Comparison of ENCODE assay signal across 8 cellular contexts in genomic region chr20:18497603-18498002, GRCh38. TPM values are rescaled to one million over a fixed set of nuclear protein-coding genes. Genes with fewer than 3 reads are reported as not detected.
DNase-seq lines count a peak whose midpoint lies in the region; ATAC-seq, FAIRE-seq and TF ChIP-seq lines count a peak whose summit lies in the region.

No MANE protein-coding gene starts in this region.

- H3K36me3 ChIP-seq in ACC112 (ENCODE audit: insufficient read depth, low read length), result no peaks in the 10 kb centered on the region; the same call in 1 of the 2 replicates
- H3K36me3 ChIP-seq in K562 (ENCODE audit: control insufficient read depth, insufficient read depth, low read length), result no peaks in the 10 kb centered on the region
- no peaks in the 10 kb centered on the region for H3K36me3 ChIP-seq in naive thymus-derived CD4-positive, alpha-beta T cell (ENCODE audit: control insufficient read depth in 2 of 3, insufficient read depth in 3 of 3, low read length in 3 of 3)
- peaks cover 0 to 3% of the 10 kb centered on the region in 2 donors for H3K36me3 ChIP-seq in aorta (ENCODE audit: control insufficient read depth in 1 of 2, insufficient read depth in 2 of 2, low read length in 1 of 2)

- POLR2A ChIA-PET in K562 (lab: Yijun Ruan, JAX), result interaction anchor here (0.9 to 1.8 kb wide), 2 partner anchors 10 to 526 kb away, joined by 3 to 6 read pairs; partner anchors contain the start of gene SEC23B
- POLR2A ChIA-PET in naive thymus-derived CD4-positive, alpha-beta T cell (lab: Charles Lee), result interaction anchor here (1.0 to 4.3 kb wide), 6 partner anchors 10 to 296 kb away, joined by 3 to 110 read pairs (median 7); partner anchors contain the start of genes DZANK1, POLR3F, SEC23B and SMIM26

- no peak for TF ChIP-seq CTCF in K562 (IDR thresholded peaks at IDR 0.05 in 2 of 3, conservative IDR thresholded peaks at IDR 0.05 in 1 of 3; ENCODE audit: insufficient read depth in 2 of 3, low read depth in 1 of 3, low read length in 3 of 3)

- BruUV-seq in K562 (replicated peaks; lab: Mats Ljungman, UMichigan), result no TSS peak

- H3K4me1 Mint-ChIP-seq in IgD-negative memory B cell, result peaks cover 11 to 20% (median 14%) of the 10 kb centered on the region in 3 donors
- peaks cover 10 to 25% (median 23%) of the 10 kb centered on the region in 7 donors for H3K4me1 Mint-ChIP-seq in naive thymus-derived CD4-positive, alpha-beta T cell

- H3K27me3 Mint-ChIP-seq in IgD-negative memory B cell, result no peaks in the 10 kb centered on the region
- H3K27me3 Mint-ChIP-seq in naive thymus-derived CD4-positive, alpha-beta T cell, result peaks cover 0 to 6% (median 4%) of the 10 kb centered on the region in 5 donors

- H3K9ac ChIP-seq in K562 (ENCODE audit: insufficient read depth in 1 of 2, low read depth in 2 of 2, low read length in 2 of 2), result no peak overlapping the region

- CTCF ChIA-PET in K562 (lab: Yijun Ruan, JAX; ENCODE audit: low intra/inter-chr PET ratio), result no interaction called here
- CTCF ChIA-PET in naive thymus-derived CD4-positive, alpha-beta T cell (lab: Charles Lee), result interaction anchor here (0.6 to 3.4 kb wide), 3 partner anchors 9 to 31 kb away, joined by 3 to 22 read pairs (median 9); partner anchors contain the start of genes DZANK1, POLR3F and SEC23B

- H3K4me1 ChIP-seq in ACC112 (ENCODE audit: control insufficient read depth, insufficient read depth, low read length, unreplicated experiment) (peaks cover 7% of the 10 kb centered on the region), K562 (replicated peaks in 1 of 2; ENCODE audit: control insufficient read depth in 2 of 2, insufficient read depth in 2 of 2, low read length in 2 of 2) (peaks cover 0 to 2% of the 10 kb centered on the region in 2 experiments; a peak in 1 of 5 replicates), aorta (ENCODE audit: control insufficient read depth in 1 of 2, insufficient read depth in 2 of 2, low read length in 2 of 2) (no peaks in the 10 kb centered on the region)
- peaks cover 5 to 7% of the 10 kb centered on the region in 2 donors for H3K4me1 ChIP-seq in naive thymus-derived CD4-positive, alpha-beta T cell (ENCODE audit: control insufficient read depth in 2 of 2, insufficient read depth in 2 of 2, low read length in 2 of 2)

- 65% methylated on average over 3 of the region's 3 CpGs for WGBS in K562 (ENCODE audit: insufficient coverage, low coverage, missing lambda C conversion rate)
- WGBS in aorta, 2 donors, result 93 to 95% methylated on average over 3 of the region's 3 CpGs

- peaks cover 11% of the 10 kb centered on the region for H3K36me3 Mint-ChIP-seq in IgD-negative memory B cell
- H3K36me3 Mint-ChIP-seq in naive thymus-derived CD4-positive, alpha-beta T cell, result peaks cover 6 to 11% (median 7%) of the 10 kb centered on the region in 5 donors

- DNase-seq in K562 (ENCODE audit: extremely low read depth in 1 of 4, low spot score in 3 of 4) (no peak), NCI-H2081 treated with DMSO at 0.1 percent for 48 hours (lab: John Stamatoyannopoulos, UW) (no peak), aorta (no peak)
- DNase-seq in naive thymus-derived CD4-positive, alpha-beta T cell, result no peak
- DNase-seq in stimulated activated naive CD4-positive, alpha-beta T cell (lab: John Stamatoyannopoulos, UW), result no peak

- intact Hi-C loops in K562 (cut with micrococcal nuclease) (no loop called here), aorta (cut with DNase I) (loop anchor here in 1 of 2 donors (1.0 kb wide), 1 partner anchor 9 kb away; no protein-coding TSS in a partner anchor)
- intact Hi-C loops in naive thymus-derived CD4-positive, alpha-beta T cell (cut with micrococcal nuclease), result loop anchor here (1.0 to 2.0 kb wide), 4 partner anchors 10 to 209 kb away; partner anchors contain the start of genes DZANK1 (in 2 of the 2), POLR3F (in 2 of the 2), SEC23B (in 2 of the 2) and ZNF133 (in 2 of the 2)

- H2AFZ ChIP-seq in ACC112 (ENCODE audit: low read length, unreplicated experiment) (peak overlapping the region; percentile 82), K562 (ENCODE audit: low read depth, low read length) (peak overlapping the region; percentile 96)

- no peaks in the 10 kb centered on the region for H3K9me1 ChIP-seq in K562 (ENCODE audit: control insufficient read depth, insufficient read depth, low read length)

- H3K79me2 ChIP-seq in ACC112 (ENCODE audit: control insufficient read depth, insufficient read depth, low read length, unreplicated experiment), result no peaks in the 10 kb centered on the region
- H3K79me2 ChIP-seq in K562 (ENCODE audit: control insufficient read depth, insufficient read depth, low read length), result no peaks in the 10 kb centered on the region

- H4K20me1 ChIP-seq in K562 (replicated peaks; ENCODE audit: control insufficient read depth, insufficient read depth, low read length), result no peaks in the 10 kb centered on the region

- no peak overlapping the region for H3K4me2 ChIP-seq in K562 (ENCODE audit: insufficient read depth, low read length)

- H3K4me3 ChIP-seq in ACC112 (ENCODE audit: low read depth, low read length), result peak overlapping the region; percentile 87
- H3K4me3 ChIP-seq in K562, result no peak overlapping the region
- peak overlapping the region; percentile 98 for H3K4me3 ChIP-seq in naive thymus-derived CD4-positive, alpha-beta T cell (ENCODE audit: low read length)
- H3K4me3 ChIP-seq in aorta (ENCODE audit: low read length in 2 of 2), result no peak overlapping the region

- H3K9me3 Mint-ChIP-seq in IgD-negative memory B cell, result no peaks in the 10 kb centered on the region
- H3K9me3 Mint-ChIP-seq in naive thymus-derived CD4-positive, alpha-beta T cell, result no peaks in the 10 kb centered on the region

- no peak for TF ChIP-seq RAD21 in K562 (CRISPR knock-in tag; conservative IDR thresholded peaks at IDR 0.05 in 1 of 2, IDR thresholded peaks at IDR 0.05 in 1 of 2)

- H3K27me3 ChIP-seq in ACC112 (ENCODE audit: insufficient read depth, low read length), result no peaks in the 10 kb centered on the region
- no peaks in the 10 kb centered on the region for H3K27me3 ChIP-seq in K562 (ENCODE audit: control insufficient read depth in 2 of 2, insufficient read depth in 2 of 2, low read length in 2 of 2)
- H3K27me3 ChIP-seq in naive thymus-derived CD4-positive, alpha-beta T cell (ENCODE audit: control insufficient read depth in 2 of 2, insufficient read depth in 2 of 2, low read length in 2 of 2), result no peaks in the 10 kb centered on the region
- no peaks in the 10 kb centered on the region for H3K27me3 ChIP-seq in aorta (ENCODE audit: control insufficient read depth in 1 of 2, insufficient read depth in 2 of 2, low read length in 1 of 2)

- ATAC-seq in K562 (no peak), GM18858 (IDR thresholded peaks at IDR 0.05; ENCODE audit: unreplicated experiment) (no peak), aorta (ENCODE audit: low FRiP score) (no peak)
- ATAC-seq in naive thymus-derived CD4-positive, alpha-beta T cell, result no peak

- H3K9me3 ChIP-seq in K562 (replicated peaks; ENCODE audit: control insufficient read depth, insufficient read depth, low read depth, low read length) (no peaks in the 10 kb centered on the region), aorta (ENCODE audit: control insufficient read depth, low read length) (no peaks in the 10 kb centered on the region)
- H3K9me3 ChIP-seq in naive thymus-derived CD4-positive, alpha-beta T cell (ENCODE audit: control insufficient read depth in 2 of 3, low read length in 3 of 3), result no peaks in the 10 kb centered on the region

- H3K27ac ChIP-seq in ACC112 (ENCODE audit: low read depth, low read length) (no peak overlapping the region), K562 (ENCODE audit: extremely low read depth, low read depth, low read length) (no peak overlapping the region), aorta (ENCODE audit: low read depth in 1 of 2, low read length in 2 of 2) (no peak overlapping the region)
- peak overlapping the region; percentile 91 for H3K27ac ChIP-seq in naive thymus-derived CD4-positive, alpha-beta T cell (ENCODE audit: low read depth, low read length)

- H3K4me3 Mint-ChIP-seq in IgD-negative memory B cell, result peak overlapping the region; percentile 95 to 99 (median 97)
- H3K4me3 Mint-ChIP-seq in naive thymus-derived CD4-positive, alpha-beta T cell, result peak overlapping the region; percentile 92 to 99 (median 96)

- no peak for TF ChIP-seq POLR2A in K562 (conservative IDR thresholded peaks at IDR 0.05)

- in situ Hi-C loops in K562 (cut with MboI), result no loop called here

- no peak for FAIRE-seq in K562 (lab: Jason Lieb, UNC)

- no peak for TF ChIP-seq EP300 in K562 (IDR thresholded peaks at IDR 0.05; ENCODE audit: low read length)

- H3K27ac Mint-ChIP-seq in IgD-negative memory B cell, result peak overlapping the region in 1 of 3 donors; percentile 90
- H3K27ac Mint-ChIP-seq in naive thymus-derived CD4-positive, alpha-beta T cell, result peak overlapping the region in 8 of 9 donors; percentile 82 to 96 (median 94)

RNA-seq across cellular contexts. Expression of gene RBBP9, which starts 0.6 kb away (rescaled TPM):
- polyA plus RNA-seq in IgD-negative memory B cell, result 11.9 TPM
- 0.93 and 3.1 TPM in 2 replicates for total RNA-seq in K562 (2011; cell fraction: chromatin; rRNA removed; ENCODE audit: low replicate concordance)
- 0.83 and 1.4 TPM in 2 replicates for total RNA-seq in K562 (2011; cell fraction: nucleolus; rRNA removed)
- 2.3 and 3.9 TPM in 2 replicates for total RNA-seq in K562 (2011; cell fraction: nucleoplasm; rRNA removed)
- 1.5 and 1.7 TPM in 2 replicates for total RNA-seq in K562 (2014; rRNA removed)
- total RNA-seq in K562 (2014; rRNA removed; fragmentation: Illumina TruSeq; extraction: Trizol), result 2.7 and 2.8 TPM in 2 replicates
- total RNA-seq in K562 (2015; rRNA removed; fragmentation: Illumina TruSeq; extraction: Trizol), result 2.3 and 2.8 TPM in 2 replicates
- total RNA-seq in K562 (2021), result 1.4 and 1.5 TPM in 2 replicates
- 3.2 and 4.4 TPM in 2 replicates for polyA plus RNA-seq in K562 (2011; rRNA removed)
- 1.6 and 1.7 TPM in 2 replicates for polyA plus RNA-seq in K562 (2011; cell fraction: cytosol; rRNA removed)
- 3.5 and 5.2 TPM in 2 replicates for polyA plus RNA-seq in K562 (2011; cell fraction: nucleus; rRNA removed)
- polyA plus RNA-seq in K562 (2012), result 1.0 and 1.1 TPM in 2 replicates
- 3.0 and 3.1 TPM in 2 replicates for polyA plus RNA-seq in K562 (2014; fragmentation: Illumina TruSeq; extraction: Trizol)
- 1 to 10 TPM in 1 of 2 experiments, under 1 TPM in 1; 0.94 to 2.5 TPM for polyA plus RNA-seq in K562 (2014; fragmentation: Nextera tagmentation; extraction: Ambion mirVana)
- 1.4 and 1.9 TPM in 2 replicates for polyA plus RNA-seq in K562 (2014; rRNA removed)
- polyA minus RNA-seq in K562 (2011; rRNA and poly(A)+ RNA removed), result 6.0 and 8.1 TPM in 2 replicates
- polyA minus RNA-seq in K562 (2011; cell fraction: cytosol; rRNA and poly(A)+ RNA removed), result 1.5 and 3.1 TPM in 2 replicates
- polyA minus RNA-seq in K562 (2011; cell fraction: nucleus; rRNA and poly(A)+ RNA removed), result 0.94 and 2.3 TPM in 2 replicates
- total RNA-seq in naive thymus-derived CD4-positive, alpha-beta T cell, result 10 to 100 TPM in 1 of 5 experiments, 1 to 10 TPM in 4; 4.9 to 16.4 (median 6.1) TPM
- polyA plus RNA-seq in naive thymus-derived CD4-positive, alpha-beta T cell, result 1 to 10 TPM; 6.9 to 8.1 TPM
- 10 to 100 TPM; 13.6 to 17.7 TPM for total RNA-seq in aorta
- 1 to 10 TPM; 8.4 to 9.2 TPM for polyA plus RNA-seq in aorta

RNA-seq across cellular contexts. Expression of gene SEC23B, which starts 10.1 kb away (rescaled TPM):
- polyA plus RNA-seq in IgD-negative memory B cell, result 41.1 TPM
- total RNA-seq in K562 (2011; cell fraction: chromatin; rRNA removed; ENCODE audit: low replicate concordance), result 54.0 and 57.7 TPM in 2 replicates
- total RNA-seq in K562 (2011; cell fraction: nucleolus; rRNA removed), result 31.0 and 32.1 TPM in 2 replicates
- 36.7 and 45.2 TPM in 2 replicates for total RNA-seq in K562 (2011; cell fraction: nucleoplasm; rRNA removed)
- 36.2 and 41.6 TPM in 2 replicates for total RNA-seq in K562 (2014; rRNA removed)
- total RNA-seq in K562 (2014; rRNA removed; fragmentation: Illumina TruSeq; extraction: Trizol), result 39.9 and 41.4 TPM in 2 replicates
- total RNA-seq in K562 (2015; rRNA removed; fragmentation: Illumina TruSeq; extraction: Trizol), result 34.4 and 37.4 TPM in 2 replicates
- 38.4 and 39.5 TPM in 2 replicates for total RNA-seq in K562 (2021)
- polyA plus RNA-seq in K562 (2011; rRNA removed), result 67.8 and 70.2 TPM in 2 replicates
- polyA plus RNA-seq in K562 (2011; cell fraction: cytosol; rRNA removed), result 49.3 and 61.5 TPM in 2 replicates
- polyA plus RNA-seq in K562 (2011; cell fraction: nucleus; rRNA removed), result 31.7 and 41.3 TPM in 2 replicates
- polyA plus RNA-seq in K562 (2012), result 56.1 and 65.7 TPM in 2 replicates
- 44.2 and 50.1 TPM in 2 replicates for polyA plus RNA-seq in K562 (2014; fragmentation: Illumina TruSeq; extraction: Trizol)
- polyA plus RNA-seq in K562 (2014; fragmentation: Nextera tagmentation; extraction: Ambion mirVana), result 10 to 100 TPM; 31.7 to 60.2 TPM
- 38.5 and 40.4 TPM in 2 replicates for polyA plus RNA-seq in K562 (2014; rRNA removed)
- 86.4 and 96.8 TPM in 2 replicates for polyA minus RNA-seq in K562 (2011; rRNA and poly(A)+ RNA removed)
- 30.2 and 34.9 TPM in 2 replicates for polyA minus RNA-seq in K562 (2011; cell fraction: cytosol; rRNA and poly(A)+ RNA removed)
- polyA minus RNA-seq in K562 (2011; cell fraction: nucleus; rRNA and poly(A)+ RNA removed), result 19.5 and 39.8 TPM in 2 replicates
- 100 to 1,000 TPM in 1 of 5 experiments, 10 to 100 TPM in 4; 39.0 to 102 (median 40.9) TPM for total RNA-seq in naive thymus-derived CD4-positive, alpha-beta T cell
- 10 to 100 TPM; 38.7 to 53.4 TPM for polyA plus RNA-seq in naive thymus-derived CD4-positive, alpha-beta T cell
- 10 to 100 TPM; 30.6 to 37.5 TPM for total RNA-seq in aorta
- 10 to 100 TPM in 1 of 2 donors, 1 to 10 TPM in 1; 8.9 to 14.4 TPM for polyA plus RNA-seq in aorta

RNA-seq across cellular contexts. Expression of gene POLR3F, which starts 30.4 kb away (rescaled TPM):
- polyA plus RNA-seq in IgD-negative memory B cell, result 9.0 TPM
- total RNA-seq in K562 (2011; cell fraction: chromatin; rRNA removed; ENCODE audit: low replicate concordance), result 7.2 and 11.3 TPM in 2 replicates
- 6.2 and 6.6 TPM in 2 replicates for total RNA-seq in K562 (2011; cell fraction: nucleolus; rRNA removed)
- total RNA-seq in K562 (2011; cell fraction: nucleoplasm; rRNA removed), result 10.9 and 12.1 TPM in 2 replicates
- total RNA-seq in K562 (2014; rRNA removed), result 15.0 and 18.1 TPM in 2 replicates
- total RNA-seq in K562 (2014; rRNA removed; fragmentation: Illumina TruSeq; extraction: Trizol), result 9.6 and 10.9 TPM in 2 replicates
- 11.1 and 11.5 TPM in 2 replicates for total RNA-seq in K562 (2015; rRNA removed; fragmentation: Illumina TruSeq; extraction: Trizol)
- total RNA-seq in K562 (2021), result 7.0 and 7.2 TPM in 2 replicates
- polyA plus RNA-seq in K562 (2011; rRNA removed), result 6.8 and 8.8 TPM in 2 replicates
- 2.9 and 4.7 TPM in 2 replicates for polyA plus RNA-seq in K562 (2011; cell fraction: cytosol; rRNA removed)
- polyA plus RNA-seq in K562 (2011; cell fraction: nucleus; rRNA removed), result 3.4 and 6.7 TPM in 2 replicates
- polyA plus RNA-seq in K562 (2012), result 6.0 and 7.6 TPM in 2 replicates
- 8.1 and 9.0 TPM in 2 replicates for polyA plus RNA-seq in K562 (2014; fragmentation: Illumina TruSeq; extraction: Trizol)
- 10 to 100 TPM; 10.8 to 14.3 TPM for polyA plus RNA-seq in K562 (2014; fragmentation: Nextera tagmentation; extraction: Ambion mirVana)
- 8.2 and 11.4 TPM in 2 replicates for polyA plus RNA-seq in K562 (2014; rRNA removed)
- polyA minus RNA-seq in K562 (2011; rRNA and poly(A)+ RNA removed), result 5.8 and 8.1 TPM in 2 replicates
- 5.6 and 6.5 TPM in 2 replicates for polyA minus RNA-seq in K562 (2011; cell fraction: cytosol; rRNA and poly(A)+ RNA removed)
- 6.6 and 7.0 TPM in 2 replicates for polyA minus RNA-seq in K562 (2011; cell fraction: nucleus; rRNA and poly(A)+ RNA removed)
- 10 to 100 TPM in 3 of 5 experiments, 1 to 10 TPM in 2; 5.0 to 13.5 (median 11.5) TPM for total RNA-seq in naive thymus-derived CD4-positive, alpha-beta T cell
- polyA plus RNA-seq in naive thymus-derived CD4-positive, alpha-beta T cell, result 1 to 10 TPM; 8.9 to 9.3 TPM
- total RNA-seq in aorta, result 1 to 10 TPM; 7.3 to 8.2 TPM
- polyA plus RNA-seq in aorta, result 10 to 100 TPM in 1 of 2 donors, 1 to 10 TPM in 1; 5.6 to 20.4 TPM

RNA-seq across cellular contexts. Expression of gene DZANK1, which starts 30.8 kb away (rescaled TPM):
- polyA plus RNA-seq in IgD-negative memory B cell (2.2 TPM), K562 (2011; rRNA removed) (0.09 and 0.11 TPM in 2 replicates), K562 (2014; fragmentation: Illumina TruSeq; extraction: Trizol) (0.04 and 0.15 TPM in 2 replicates), K562 (2014; fragmentation: Nextera tagmentation; extraction: Ambion mirVana) (under 1 TPM; 0.04 to 0.06 TPM), K562 (2014; rRNA removed) (0.08 and 0.27 TPM in 2 replicates), aorta (1 to 10 TPM in 1 of 2 donors, under 1 TPM in 1; 0.75 to 3.6 TPM)
- total RNA-seq in K562 (2011; cell fraction: chromatin; rRNA removed; ENCODE audit: low replicate concordance), result 0.60 TPM in 1 of 2 replicates, not detected in the other
- total RNA-seq in K562 (2011; cell fraction: nucleolus; rRNA removed), result 0.17 TPM in 1 of 2 replicates, not detected in the other
- 0.22 TPM in 1 of 2 replicates, not detected in the other for total RNA-seq in K562 (2011; cell fraction: nucleoplasm; rRNA removed)
- total RNA-seq in K562 (2014; rRNA removed) (0.08 TPM in 1 of 2 replicates, not detected in the other), K562 (2014; rRNA removed; fragmentation: Illumina TruSeq; extraction: Trizol) (not detected in 2 replicates), K562 (2015; rRNA removed; fragmentation: Illumina TruSeq; extraction: Trizol) (0.11 and 0.18 TPM in 2 replicates), K562 (2021) (0.13 and 0.29 TPM in 2 replicates), aorta (1 to 10 TPM; 2.3 to 2.5 TPM)
- polyA plus RNA-seq in K562 (2011; cell fraction: cytosol; rRNA removed), result 0.09 and 0.25 TPM in 2 replicates
- polyA plus RNA-seq in K562 (2011; cell fraction: nucleus; rRNA removed), result 0.25 and 0.40 TPM in 2 replicates
- polyA plus RNA-seq in K562 (2012), result 0.13 and 0.29 TPM in 2 replicates
- 0.18 TPM in 2 replicates for polyA minus RNA-seq in K562 (2011; rRNA and poly(A)+ RNA removed)
- polyA minus RNA-seq in K562 (2011; cell fraction: cytosol; rRNA and poly(A)+ RNA removed), result not detected in 2 replicates
- 0.11 and 0.13 TPM in 2 replicates for polyA minus RNA-seq in K562 (2011; cell fraction: nucleus; rRNA and poly(A)+ RNA removed)
- 1 to 10 TPM; 1.2 to 3.5 (median 2.9) TPM for total RNA-seq in naive thymus-derived CD4-positive, alpha-beta T cell
- under 1 TPM; 0.34 to 0.79 TPM for polyA plus RNA-seq in naive thymus-derived CD4-positive, alpha-beta T cell

Comparison
In these comparisons a context has a peak if more than half of its experiments do, and no peak if none do; other contexts are left out.
1. H3K4me3 ChIP-seq: peak in ACC112 (single experiment) and naive thymus-derived CD4-positive, alpha-beta T cell (single experiment); none in K562 (single experiment) and aorta (0 of 2).